ENCODE assay signal across 9 cellular contexts in genomic region chr3:57006949-57007419, GRCh38. TPM values are rescaled to one million over a fixed set of nuclear protein-coding genes. Genes with fewer than 3 reads are reported as not detected.
DNase-seq lines count a peak whose midpoint lies in the region; ATAC-seq, FAIRE-seq and TF ChIP-seq lines count a peak whose summit lies in the region.
"Had no signal": no experiment of that assay in that cellular context is flagged by ENCODE, and none has a peak within 500 bp of the region (broad histone marks: within the 10 kb centered on the region; RNA-seq: fewer than 3 reads in every experiment).

No MANE protein-coding gene starts in this region.

- H3K27me3 ChIP-seq in H9 (ENCODE audit: insufficient read depth, low read length): no peaks in the 10 kb centered on the region
- H3K27me3 ChIP-seq in adipocyte (replicated peaks; ENCODE audit: control insufficient read depth, insufficient read depth, low read length): no peaks in the 10 kb centered on the region
- no peaks in the 10 kb centered on the region for H3K27me3 ChIP-seq in thoracic aorta (replicated peaks; ENCODE audit: insufficient read depth)

- no peaks in the 10 kb centered on the region for H3K79me2 ChIP-seq in H9 (ENCODE audit: insufficient read depth, low read length)

- no peak overlapping the region for H3K56ac ChIP-seq in H9 (ENCODE audit: insufficient read length, low read depth, low read length)

- peaks cover 0 to 4% (median 0%) of the 10 kb centered on the region in 3 experiments; a peak in 3 of 7 replicates for H3K36me3 Mint-ChIP-seq in H9 (ENCODE audit: insufficient read depth in 1 of 3, low read depth in 3 of 3)
- H3K36me3 Mint-ChIP-seq in activated T-helper 1 cell treated with anti-CD3 and anti-CD28 coated beads, Interleukin-12 subunit alpha, Interleukin-12 subunit beta, Interleukin-2, Interleukin-4 antibody, amounts not matched to agents 30 ng/mL and 10 ng/mL and 1 ng/mL, durations not matched to agents 14 hours and 24 hours and 36 hours (ENCODE audit: low read depth): no peaks in the 10 kb centered on the region
- H3K36me3 Mint-ChIP-seq in activated CD4-positive, alpha-beta T cell treated with anti-CD3 and anti-CD28 coated beads for 36 hours (ENCODE audit: low read depth): no peaks in the 10 kb centered on the region

- no peaks in the 10 kb centered on the region for H3K23me2 ChIP-seq in H9 (ENCODE audit: insufficient read length, low read depth, low read length, poor library complexity, severe bottlenecking)

- no peak overlapping the region for H2BK15ac ChIP-seq in H9 (ENCODE audit: low read depth, low read length)

- H3K9me3 ChIP-seq in H9 (ENCODE audit: control insufficient read depth, low read depth, low read length) (no peaks in the 10 kb centered on the region), adipocyte (ENCODE audit: control insufficient read depth, low read length) (peaks cover 4% of the 10 kb centered on the region), kidney (ENCODE audit: control insufficient read depth in 1 of 2, low read length in 2 of 2) (no peaks in the 10 kb centered on the region), thoracic aorta (no peaks in the 10 kb centered on the region)

- H4K8ac ChIP-seq in H9 (replicated peaks; ENCODE audit: insufficient read length, low read depth, low read length): no peak overlapping the region

- no peak overlapping the region for H3T11ph ChIP-seq in H9 (ENCODE audit: low read length)

- no peak overlapping the region for H4K91ac ChIP-seq in H9 (ENCODE audit: insufficient read length, low read depth, low read length)

- no peak overlapping the region for H3K4me2 ChIP-seq in H9 (ENCODE audit: insufficient read depth, insufficient read length, low read length)

- no peak overlapping the region for H3K14ac ChIP-seq in H9 (ENCODE audit: insufficient read depth, low read length)

- H3K18ac ChIP-seq in H9 (ENCODE audit: insufficient read length, low read depth, low read length): no peak overlapping the region

- no peak overlapping the region for H2BK12ac ChIP-seq in H9 (ENCODE audit: insufficient read length, low read depth, low read length)

- no peak overlapping the region for H3K4me3 Mint-ChIP-seq in H9
- H3K4me3 Mint-ChIP-seq in activated T-helper 1 cell treated with anti-CD3 and anti-CD28 coated beads, Interleukin-12 subunit alpha, Interleukin-12 subunit beta, Interleukin-2, Interleukin-4 antibody, amounts not matched to agents 30 ng/mL and 10 ng/mL and 1 ng/mL, durations not matched to agents 14 hours and 24 hours and 36 hours: no peak overlapping the region
- H3K4me3 Mint-ChIP-seq in activated CD4-positive, alpha-beta T cell treated with anti-CD3 and anti-CD28 coated beads for 36 hours: no peak overlapping the region

- H3K23ac ChIP-seq in H9 (ENCODE audit: insufficient read length, low read depth, low read length): no peak overlapping the region

- intact Hi-C loops in kidney (cut with DNase I): no loop called here
- intact Hi-C loops in activated T-helper 1 cell treated with anti-CD3 and anti-CD28 coated beads, Interleukin-12 subunit alpha, Interleukin-12 subunit beta, Interleukin-2, Interleukin-4 antibody, amounts not matched to agents 30 ng/mL and 10 ng/mL and 1 ng/mL, durations not matched to agents 14 hours and 24 hours and 36 hours (cut with micrococcal nuclease): no loop called here
- intact Hi-C loops in activated CD4-positive, alpha-beta T cell treated with anti-CD3 and anti-CD28 coated beads for 36 hours (cut with DNase I, micrococcal nuclease): no loop called here

- H2BK5ac ChIP-seq in H9 (ENCODE audit: insufficient read length, low read length): no peak overlapping the region

- H3K4me1 ChIP-seq in H9 (ENCODE audit: insufficient read depth, low read length) (no peaks in the 10 kb centered on the region), adipocyte (ENCODE audit: control insufficient read depth, insufficient read depth, low read length) (peaks cover 60% of the 10 kb centered on the region), kidney (ENCODE audit: control insufficient read depth in 1 of 2, insufficient read depth in 1 of 2, low read depth in 1 of 2, low read length in 2 of 2) (peaks cover 16 to 23% of the 10 kb centered on the region in 2 donors), thoracic aorta (ENCODE audit: control insufficient read depth in 1 of 2, low read depth in 2 of 2) (peaks cover 11 to 32% of the 10 kb centered on the region in 2 donors)

- H3K27me3 Mint-ChIP-seq in H9 (ENCODE audit: low read depth): no peaks in the 10 kb centered on the region; the same call in 1 of the 2 replicates
- peaks cover 6% of the 10 kb centered on the region for H3K27me3 Mint-ChIP-seq in activated T-helper 1 cell treated with anti-CD3 and anti-CD28 coated beads, Interleukin-12 subunit alpha, Interleukin-12 subunit beta, Interleukin-2, Interleukin-4 antibody, amounts not matched to agents 30 ng/mL and 10 ng/mL and 1 ng/mL, durations not matched to agents 14 hours and 24 hours and 36 hours (ENCODE audit: insufficient read depth)
- peaks cover 2% of the 10 kb centered on the region for H3K27me3 Mint-ChIP-seq in activated CD4-positive, alpha-beta T cell treated with anti-CD3 and anti-CD28 coated beads for 36 hours

- H2BK20ac ChIP-seq in H9 (ENCODE audit: low read depth, low read length, poor library complexity, severe bottlenecking): no peak overlapping the region

- no peak overlapping the region for H3K4ac ChIP-seq in H9 (ENCODE audit: low read depth, low read length)

- TF ChIP-seq CTCF in H9 (conservative IDR thresholded peaks at IDR 0.05) (peak; percentile 74), kidney (IDR thresholded peaks at IDR 0.05; ENCODE audit: borderline replicate concordance, extremely low read depth, insufficient read depth) (peak; percentile 4), thoracic aorta (IDR thresholded peaks at IDR 0.05) (no peak)

- ATAC-seq in thoracic aorta (ENCODE audit: insufficient number of reproducible peaks, low FRiP score, low read depth): no peak
- no peak for ATAC-seq in activated CD4-positive, alpha-beta T cell treated with anti-CD3 and anti-CD28 coated beads for 36 hours

- H3K9ac ChIP-seq in H9 (ENCODE audit: extremely low read depth, insufficient read length, low read length) (no peak overlapping the region), adipocyte (ENCODE audit: low read length) (peak overlapping the region; percentile 85), kidney (ENCODE audit: low read length in 2 of 2) (peak overlapping the region in 1 of 2 donors; percentile 56)

- H2AFZ ChIP-seq in H9 (ENCODE audit: low read length): no peak overlapping the region

- no peak for FAIRE-seq in kidney (lab: Jason Lieb, UNC)

- no peak overlapping the region for H2BK120ac ChIP-seq in H9 (ENCODE audit: low read depth, low read length, poor library complexity, severe bottlenecking)

- H3K9me3 Mint-ChIP-seq in H9: no peaks in the 10 kb centered on the region
- H3K9me3 Mint-ChIP-seq in activated T-helper 1 cell treated with anti-CD3 and anti-CD28 coated beads, Interleukin-12 subunit alpha, Interleukin-12 subunit beta, Interleukin-2, Interleukin-4 antibody, amounts not matched to agents 30 ng/mL and 10 ng/mL and 1 ng/mL, durations not matched to agents 14 hours and 24 hours and 36 hours: no peaks in the 10 kb centered on the region
- H3K9me3 Mint-ChIP-seq in activated CD4-positive, alpha-beta T cell treated with anti-CD3 and anti-CD28 coated beads for 36 hours (ENCODE audit: low read depth): no peaks in the 10 kb centered on the region

- no peak overlapping the region for H4K5ac ChIP-seq in H9 (ENCODE audit: insufficient read length, low read depth, low read length)

- H3K4me3 ChIP-seq in adipocyte (ENCODE audit: low read length) (peak overlapping the region; percentile 70), kidney (ENCODE audit: low read length in 2 of 2) (no peak overlapping the region), thoracic aorta (peak overlapping the region; percentile 55)

- POLR2A ChIA-PET in activated CD4-positive, alpha-beta T cell treated with anti-CD3 and anti-CD28 coated beads for 36 hours (lab: Charles Lee): no interaction called here

- H3K27ac Mint-ChIP-seq in H9: no peak overlapping the region
- H3K27ac Mint-ChIP-seq in activated T-helper 1 cell treated with anti-CD3 and anti-CD28 coated beads, Interleukin-12 subunit alpha, Interleukin-12 subunit beta, Interleukin-2, Interleukin-4 antibody, amounts not matched to agents 30 ng/mL and 10 ng/mL and 1 ng/mL, durations not matched to agents 14 hours and 24 hours and 36 hours: no peak overlapping the region
- no peak overlapping the region for H3K27ac Mint-ChIP-seq in activated CD4-positive, alpha-beta T cell treated with anti-CD3 and anti-CD28 coated beads for 36 hours

- no CpG with 5 or more reads among the region's 7 CpGs for WGBS in H9 (ENCODE audit: extremely low coverage, insufficient read length, low lambda C conversion rate)

- CTCF ChIA-PET in activated CD4-positive, alpha-beta T cell treated with anti-CD3 and anti-CD28 coated beads for 36 hours (lab: Charles Lee): interaction anchor here (0.5 to 6.2 kb wide), 4 partner anchors 11 to 24 kb away, joined by 3 to 30 read pairs (median 4); no protein-coding TSS in a partner anchor

- no peaks in the 10 kb centered on the region for H3K36me3 ChIP-seq in adipocyte (ENCODE audit: control insufficient read depth, insufficient read depth, low read length, severe bottlenecking)
- H3K36me3 ChIP-seq in kidney (ENCODE audit: control insufficient read depth in 1 of 2, insufficient read depth in 2 of 2, low read length in 2 of 2): no peaks in the 10 kb centered on the region
- H3K36me3 ChIP-seq in thoracic aorta: no peaks in the 10 kb centered on the region

- no peaks in the 10 kb centered on the region for H3K79me1 ChIP-seq in H9 (ENCODE audit: insufficient read depth, low read depth, low read length, poor library complexity, severe bottlenecking)

- DNase-seq in H9: peak; percentile 63
- DNase-seq in adipocyte (ENCODE audit: low read depth): peak; percentile 20
- no peak for DNase-seq in kidney
- no peak for DNase-seq in thoracic aorta (ENCODE audit: low spot score)
- DNase-seq in activated T-helper 1 cell treated with anti-CD3 and anti-CD28 coated beads, Interleukin-12 subunit alpha, Interleukin-12 subunit beta, Interleukin-2, Interleukin-4 antibody, amounts not matched to agents 30 ng/mL and 10 ng/mL and 1 ng/mL, durations not matched to agents 14 hours and 24 hours and 36 hours (ENCODE audit: low spot score): no peak
- DNase-seq in activated CD4-positive, alpha-beta T cell treated with anti-CD3 and anti-CD28 coated beads for 36 hours: no peak
- no peak for DNase-seq in KG1 (lab: John Stamatoyannopoulos, UW)
- no peak for DNase-seq in cerebellar cortex (ENCODE audit: low spot score)
- DNase-seq: NCI-H1694 treated with DMSO at 0.1 percent for 48 hours had no signal

- H4K20me1 ChIP-seq in H9 (ENCODE audit: control insufficient read depth, insufficient read depth, insufficient read length): no peaks in the 10 kb centered on the region

- H3K27ac ChIP-seq in H9 (ENCODE audit: insufficient read length, low read depth, low read length) (no peak overlapping the region), kidney (ENCODE audit: low read depth in 2 of 2, low read length in 2 of 2) (peak overlapping the region; percentile 82 to 90), thoracic aorta (peak overlapping the region; percentile 83 to 85)

- no peak overlapping the region for H2AK5ac ChIP-seq in H9 (ENCODE audit: insufficient read length, low read length)

- peaks cover 18 to 22% of the 10 kb centered on the region in 2 experiments for H3K4me1 Mint-ChIP-seq in H9
- peaks cover 8% of the 10 kb centered on the region for H3K4me1 Mint-ChIP-seq in activated T-helper 1 cell treated with anti-CD3 and anti-CD28 coated beads, Interleukin-12 subunit alpha, Interleukin-12 subunit beta, Interleukin-2, Interleukin-4 antibody, amounts not matched to agents 30 ng/mL and 10 ng/mL and 1 ng/mL, durations not matched to agents 14 hours and 24 hours and 36 hours (ENCODE audit: low read depth)
- peaks cover 5% of the 10 kb centered on the region for H3K4me1 Mint-ChIP-seq in activated CD4-positive, alpha-beta T cell treated with anti-CD3 and anti-CD28 coated beads for 36 hours

RNA-seq across cellular contexts. Expression of gene SPATA12, which starts 53.5 kb away (rescaled TPM):
- 0.11 and 0.22 TPM in 2 replicates for total RNA-seq in H9 (2021)
- total RNA-seq in kidney: not detected
- polyA plus RNA-seq in kidney (ENCODE audit: insufficient read depth, low read depth, low replicate concordance): not detected
- not detected for total RNA-seq in thoracic aorta
- not detected in 2 replicates for total RNA-seq in activated T-helper 1 cell treated with anti-CD3 and anti-CD28 coated beads, Interleukin-12 subunit alpha, Interleukin-12 subunit beta, Interleukin-2, Interleukin-4 antibody, amounts not matched to agents 30 ng/mL and 10 ng/mL and 1 ng/mL, durations not matched to agents 14 hours and 24 hours and 36 hours
- total RNA-seq in activated CD4-positive, alpha-beta T cell treated with anti-CD3 and anti-CD28 coated beads for 36 hours: not detected

Comparison
In these comparisons a context has a peak if more than half of its experiments do, and no peak if none do; other contexts are left out.
1. DNase-seq: peak in H9 (single experiment) and adipocyte (single experiment); none in kidney (single experiment), thoracic aorta (single experiment), activated T-helper 1 cell treated with anti-CD3 and anti-CD28 coated beads, Interleukin-12 subunit alpha, Interleukin-12 subunit beta, Interleukin-2, Interleukin-4 antibody, amounts not matched to agents 30 ng/mL and 10 ng/mL and 1 ng/mL, durations not matched to agents 14 hours and 24 hours and 36 hours (single experiment), activated CD4-positive, alpha-beta T cell treated with anti-CD3 and anti-CD28 coated beads for 36 hours (single experiment), KG1 (single experiment) and cerebellar cortex (single experiment).
2. H3K4me3 ChIP-seq: peak in adipocyte (single experiment) and thoracic aorta (single experiment); none in kidney (0 of 2).